ENCODE assay signal across 1 cellular context in the genomic region with DNA sequence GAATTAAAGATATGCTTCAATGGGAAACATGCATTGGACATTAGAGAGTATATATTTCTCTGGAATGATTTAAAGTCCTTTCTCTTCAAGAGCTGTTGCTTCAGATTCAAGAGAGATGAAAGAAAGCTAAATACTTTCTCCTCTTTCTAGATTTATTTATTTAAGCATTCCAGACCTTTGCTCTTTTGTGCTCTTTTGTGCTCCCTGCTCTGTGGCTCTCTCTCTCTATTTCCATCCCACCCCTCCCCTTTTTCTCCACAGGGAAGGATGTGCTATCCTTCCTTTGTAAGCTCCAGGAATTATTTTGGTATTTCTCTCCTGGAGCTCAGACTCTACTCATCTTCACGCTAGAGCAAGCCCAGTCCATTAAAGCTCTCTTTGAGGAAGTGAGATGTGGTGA.
A peak's percentile ranks its signal among the peaks of the same experiment; 100 is the strongest.
TF ChIP-seq lines count a peak whose summit lies in the region.

No MANE protein-coding gene starts in this region.

TF ChIP-seq in HepG2, 621 proteins besides CTCF, POLR2A, EP300 and RAD21 (continued from another document and continues in another):
- TF ChIP-seq, protein P1, sequence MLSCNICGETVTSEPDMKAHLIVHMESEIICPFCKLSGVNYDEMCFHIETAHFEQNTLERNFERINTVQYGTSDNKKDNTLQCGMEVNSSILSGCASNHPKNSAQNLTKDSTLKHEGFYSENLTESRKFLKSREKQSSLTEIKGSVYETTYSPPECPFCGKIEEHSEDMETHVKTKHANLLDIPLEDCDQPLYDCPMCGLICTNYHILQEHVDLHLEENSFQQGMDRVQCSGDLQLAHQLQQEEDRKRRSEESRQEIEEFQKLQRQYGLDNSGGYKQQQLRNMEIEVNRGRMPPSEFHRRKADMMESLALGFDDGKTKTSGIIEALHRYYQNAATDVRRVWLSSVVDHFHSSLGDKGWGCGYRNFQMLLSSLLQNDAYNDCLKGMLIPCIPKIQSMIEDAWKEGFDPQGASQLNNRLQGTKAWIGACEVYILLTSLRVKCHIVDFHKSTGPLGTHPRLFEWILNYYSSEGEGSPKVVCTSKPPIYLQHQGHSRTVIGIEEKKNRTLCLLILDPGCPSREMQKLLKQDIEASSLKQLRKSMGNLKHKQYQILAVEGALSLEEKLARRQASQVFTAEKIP (CRISPR knock-in tag; IDR thresholded peaks at IDR 0.05; ENCODE audit: borderline replicate concordance): no peak
- TF ChIP-seq ZBTB1 (CRISPR knock-in tag; IDR thresholded peaks at IDR 0.05; ENCODE audit: borderline replicate concordance): no peak
- no peak for TF ChIP-seq ZNF34 (CRISPR knock-in tag; IDR thresholded peaks at IDR 0.05; ENCODE audit: borderline replicate concordance)
- TF ChIP-seq TCF7 (IDR thresholded peaks at IDR 0.05; ENCODE audit: low read depth): peak; percentile 64
- TF ChIP-seq KLF12 (CRISPR knock-in tag; IDR thresholded peaks at IDR 0.05; ENCODE audit: borderline replicate concordance): no peak
- TF ChIP-seq, protein P2, sequence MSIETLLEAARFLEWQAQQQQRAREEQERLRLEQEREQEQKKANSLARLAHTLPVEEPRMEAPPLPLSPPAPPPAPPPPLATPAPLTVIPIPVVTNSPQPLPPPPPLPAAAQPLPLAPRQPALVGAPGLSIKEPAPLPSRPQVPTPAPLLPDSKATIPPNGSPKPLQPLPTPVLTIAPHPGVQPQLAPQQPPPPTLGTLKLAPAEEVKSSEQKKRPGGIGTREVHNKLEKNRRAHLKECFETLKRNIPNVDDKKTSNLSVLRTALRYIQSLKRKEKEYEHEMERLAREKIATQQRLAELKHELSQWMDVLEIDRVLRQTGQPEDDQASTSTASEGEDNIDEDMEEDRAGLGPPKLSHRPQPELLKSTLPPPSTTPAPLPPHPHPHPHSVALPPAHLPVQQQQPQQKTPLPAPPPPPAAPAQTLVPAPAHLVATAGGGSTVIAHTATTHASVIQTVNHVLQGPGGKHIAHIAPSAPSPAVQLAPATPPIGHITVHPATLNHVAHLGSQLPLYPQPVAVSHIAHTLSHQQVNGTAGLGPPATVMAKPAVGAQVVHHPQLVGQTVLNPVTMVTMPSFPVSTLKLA (IDR thresholded peaks at IDR 0.05): no peak
- TF ChIP-seq ZNF354B (CRISPR knock-in tag; IDR thresholded peaks at IDR 0.05): no peak
- TF ChIP-seq GATAD2A (CRISPR knock-in tag; IDR thresholded peaks at IDR 0.05): peak; percentile 36; the same call in 1 of the 2 replicates
- no peak for TF ChIP-seq THAP11 (CRISPR knock-in tag; IDR thresholded peaks at IDR 0.05)
- TF ChIP-seq, protein P3, sequence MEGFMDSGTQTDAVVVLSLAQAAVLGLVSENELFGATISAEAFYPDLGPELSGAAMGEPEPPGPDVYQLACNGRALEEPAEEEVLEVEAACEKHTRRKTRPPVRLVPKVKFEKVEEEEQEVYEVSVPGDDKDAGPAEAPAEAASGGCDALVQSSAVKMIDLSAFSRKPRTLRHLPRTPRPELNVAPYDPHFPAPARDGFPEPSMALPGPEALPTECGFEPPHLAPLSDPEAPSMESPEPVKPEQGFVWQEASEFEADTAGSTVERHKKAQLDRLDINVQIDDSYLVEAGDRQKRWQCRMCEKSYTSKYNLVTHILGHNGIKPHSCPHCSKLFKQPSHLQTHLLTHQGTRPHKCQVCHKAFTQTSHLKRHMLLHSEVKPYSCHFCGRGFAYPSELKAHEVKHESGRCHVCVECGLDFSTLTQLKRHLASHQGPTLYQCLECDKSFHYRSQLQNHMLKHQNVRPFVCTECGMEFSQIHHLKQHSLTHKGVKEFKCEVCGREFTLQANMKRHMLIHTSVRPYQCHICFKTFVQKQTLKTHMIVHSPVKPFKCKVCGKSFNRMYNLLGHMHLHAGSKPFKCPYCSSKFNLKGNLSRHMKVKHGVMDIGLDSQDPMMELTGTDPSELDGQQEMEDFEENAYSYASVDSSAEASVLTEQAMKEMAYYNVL (CRISPR knock-in tag; IDR thresholded peaks at IDR 0.05; ENCODE audit: borderline replicate concordance): peak; percentile 78; the same call in 1 of the 2 replicates
- no peak for TF ChIP-seq PHF5A (CRISPR knock-in tag; IDR thresholded peaks at IDR 0.05; ENCODE audit: low read depth, unreplicated experiment)
- TF ChIP-seq IRF2 (CRISPR knock-in tag; IDR thresholded peaks at IDR 0.05): 0 out of 2 replicates have a peak, but pooled peaks have one; percentile 36
- TF ChIP-seq SOX5 (CRISPR knock-in tag; IDR thresholded peaks at IDR 0.05; ENCODE audit: borderline replicate concordance): peak; percentile 81; the same call in 1 of the 2 replicates
- TF ChIP-seq, protein P4, sequence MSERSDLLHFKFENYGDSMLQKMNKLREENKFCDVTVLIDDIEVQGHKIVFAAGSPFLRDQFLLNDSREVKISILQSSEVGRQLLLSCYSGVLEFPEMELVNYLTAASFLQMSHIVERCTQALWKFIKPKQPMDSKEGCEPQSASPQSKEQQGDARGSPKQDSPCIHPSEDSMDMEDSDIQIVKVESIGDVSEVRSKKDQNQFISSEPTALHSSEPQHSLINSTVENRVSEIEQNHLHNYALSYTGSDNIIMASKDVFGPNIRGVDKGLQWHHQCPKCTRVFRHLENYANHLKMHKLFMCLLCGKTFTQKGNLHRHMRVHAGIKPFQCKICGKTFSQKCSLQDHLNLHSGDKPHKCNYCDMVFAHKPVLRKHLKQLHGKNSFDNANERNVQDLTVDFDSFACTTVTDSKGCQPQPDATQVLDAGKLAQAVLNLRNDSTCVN (CRISPR knock-in tag; IDR thresholded peaks at IDR 0.05; ENCODE audit: borderline replicate concordance): peak; percentile 98
- TF ChIP-seq GABPA (IDR thresholded peaks at IDR 0.05; ENCODE audit: low read depth, low read length): no peak
- no peak for TF ChIP-seq GABPA (CRISPR knock-in tag; IDR thresholded peaks at IDR 0.05; ENCODE audit: low read depth)
- no peak for TF ChIP-seq ZNF33B (CRISPR knock-in tag; IDR thresholded peaks at IDR 0.05)
- TF ChIP-seq POLR2AphosphoS5 (IDR thresholded peaks at IDR 0.05; ENCODE audit: low read depth, low read length): no peak
- TF ChIP-seq SMYD3 (CRISPR knock-in tag; IDR thresholded peaks at IDR 0.05): no peak
- TF ChIP-seq, protein P5, sequence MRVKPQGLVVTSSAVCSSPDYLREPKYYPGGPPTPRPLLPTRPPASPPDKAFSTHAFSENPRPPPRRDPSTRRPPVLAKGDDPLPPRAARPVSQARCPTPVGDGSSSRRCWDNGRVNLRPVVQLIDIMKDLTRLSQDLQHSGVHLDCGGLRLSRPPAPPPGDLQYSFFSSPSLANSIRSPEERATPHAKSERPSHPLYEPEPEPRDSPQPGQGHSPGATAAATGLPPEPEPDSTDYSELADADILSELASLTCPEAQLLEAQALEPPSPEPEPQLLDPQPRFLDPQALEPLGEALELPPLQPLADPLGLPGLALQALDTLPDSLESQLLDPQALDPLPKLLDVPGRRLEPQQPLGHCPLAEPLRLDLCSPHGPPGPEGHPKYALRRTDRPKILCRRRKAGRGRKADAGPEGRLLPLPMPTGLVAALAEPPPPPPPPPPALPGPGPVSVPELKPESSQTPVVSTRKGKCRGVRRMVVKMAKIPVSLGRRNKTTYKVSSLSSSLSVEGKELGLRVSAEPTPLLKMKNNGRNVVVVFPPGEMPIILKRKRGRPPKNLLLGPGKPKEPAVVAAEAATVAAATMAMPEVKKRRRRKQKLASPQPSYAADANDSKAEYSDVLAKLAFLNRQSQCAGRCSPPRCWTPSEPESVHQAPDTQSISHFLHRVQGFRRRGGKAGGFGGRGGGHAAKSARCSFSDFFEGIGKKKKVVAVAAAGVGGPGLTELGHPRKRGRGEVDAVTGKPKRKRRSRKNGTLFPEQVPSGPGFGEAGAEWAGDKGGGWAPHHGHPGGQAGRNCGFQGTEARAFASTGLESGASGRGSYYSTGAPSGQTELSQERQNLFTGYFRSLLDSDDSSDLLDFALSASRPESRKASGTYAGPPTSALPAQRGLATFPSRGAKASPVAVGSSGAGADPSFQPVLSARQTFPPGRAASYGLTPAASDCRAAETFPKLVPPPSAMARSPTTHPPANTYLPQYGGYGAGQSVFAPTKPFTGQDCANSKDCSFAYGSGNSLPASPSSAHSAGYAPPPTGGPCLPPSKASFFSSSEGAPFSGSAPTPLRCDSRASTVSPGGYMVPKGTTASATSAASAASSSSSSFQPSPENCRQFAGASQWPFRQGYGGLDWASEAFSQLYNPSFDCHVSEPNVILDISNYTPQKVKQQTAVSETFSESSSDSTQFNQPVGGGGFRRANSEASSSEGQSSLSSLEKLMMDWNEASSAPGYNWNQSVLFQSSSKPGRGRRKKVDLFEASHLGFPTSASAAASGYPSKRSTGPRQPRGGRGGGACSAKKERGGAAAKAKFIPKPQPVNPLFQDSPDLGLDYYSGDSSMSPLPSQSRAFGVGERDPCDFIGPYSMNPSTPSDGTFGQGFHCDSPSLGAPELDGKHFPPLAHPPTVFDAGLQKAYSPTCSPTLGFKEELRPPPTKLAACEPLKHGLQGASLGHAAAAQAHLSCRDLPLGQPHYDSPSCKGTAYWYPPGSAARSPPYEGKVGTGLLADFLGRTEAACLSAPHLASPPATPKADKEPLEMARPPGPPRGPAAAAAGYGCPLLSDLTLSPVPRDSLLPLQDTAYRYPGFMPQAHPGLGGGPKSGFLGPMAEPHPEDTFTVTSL (CRISPR knock-in tag; IDR thresholded peaks at IDR 0.05; ENCODE audit: borderline replicate concordance): peak; percentile 27; the same call in 1 of the 2 replicates
- TF ChIP-seq PRPF4 (IDR thresholded peaks at IDR 0.05; ENCODE audit: low read depth, low read length, poor library complexity, severe bottlenecking): no peak
- TF ChIP-seq ARNTL (CRISPR knock-in tag; IDR thresholded peaks at IDR 0.05): no peak
- TF ChIP-seq JDP2 (CRISPR knock-in tag; IDR thresholded peaks at IDR 0.05; ENCODE audit: borderline replicate concordance): no peak
- TF ChIP-seq ISL2 (CRISPR knock-in tag; IDR thresholded peaks at IDR 0.05): peak; percentile 28; the same call in 1 of the 2 replicates
- TF ChIP-seq ADNP (CRISPR knock-in tag; IDR thresholded peaks at IDR 0.05): no peak
- no peak for TF ChIP-seq ZNF274 (CRISPR knock-in tag; IDR thresholded peaks at IDR 0.05)
- TF ChIP-seq, protein P6, sequence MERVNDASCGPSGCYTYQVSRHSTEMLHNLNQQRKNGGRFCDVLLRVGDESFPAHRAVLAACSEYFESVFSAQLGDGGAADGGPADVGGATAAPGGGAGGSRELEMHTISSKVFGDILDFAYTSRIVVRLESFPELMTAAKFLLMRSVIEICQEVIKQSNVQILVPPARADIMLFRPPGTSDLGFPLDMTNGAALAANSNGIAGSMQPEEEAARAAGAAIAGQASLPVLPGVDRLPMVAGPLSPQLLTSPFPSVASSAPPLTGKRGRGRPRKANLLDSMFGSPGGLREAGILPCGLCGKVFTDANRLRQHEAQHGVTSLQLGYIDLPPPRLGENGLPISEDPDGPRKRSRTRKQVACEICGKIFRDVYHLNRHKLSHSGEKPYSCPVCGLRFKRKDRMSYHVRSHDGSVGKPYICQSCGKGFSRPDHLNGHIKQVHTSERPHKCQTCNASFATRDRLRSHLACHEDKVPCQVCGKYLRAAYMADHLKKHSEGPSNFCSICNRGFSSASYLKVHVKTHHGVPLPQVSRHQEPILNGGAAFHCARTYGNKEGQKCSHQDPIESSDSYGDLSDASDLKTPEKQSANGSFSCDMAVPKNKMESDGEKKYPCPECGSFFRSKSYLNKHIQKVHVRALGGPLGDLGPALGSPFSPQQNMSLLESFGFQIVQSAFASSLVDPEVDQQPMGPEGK (CRISPR knock-in tag; IDR thresholded peaks at IDR 0.05): 0 out of 2 replicates have a peak, but pooled peaks have one; percentile 18
- no peak for TF ChIP-seq CREB1 (IDR thresholded peaks at IDR 0.05)
- TF ChIP-seq CREB1 (CRISPR knock-in tag; IDR thresholded peaks at IDR 0.05): 0 out of 2 replicates have a peak, but pooled peaks have one; percentile 5
- TF ChIP-seq, protein P7, sequence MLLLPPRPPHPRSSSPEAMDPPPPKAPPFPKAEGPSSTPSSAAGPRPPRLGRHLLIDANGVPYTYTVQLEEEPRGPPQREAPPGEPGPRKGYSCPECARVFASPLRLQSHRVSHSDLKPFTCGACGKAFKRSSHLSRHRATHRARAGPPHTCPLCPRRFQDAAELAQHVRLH (CRISPR knock-in tag; IDR thresholded peaks at IDR 0.05; ENCODE audit: borderline replicate concordance, low read depth): no peak
- TF ChIP-seq, protein P8, sequence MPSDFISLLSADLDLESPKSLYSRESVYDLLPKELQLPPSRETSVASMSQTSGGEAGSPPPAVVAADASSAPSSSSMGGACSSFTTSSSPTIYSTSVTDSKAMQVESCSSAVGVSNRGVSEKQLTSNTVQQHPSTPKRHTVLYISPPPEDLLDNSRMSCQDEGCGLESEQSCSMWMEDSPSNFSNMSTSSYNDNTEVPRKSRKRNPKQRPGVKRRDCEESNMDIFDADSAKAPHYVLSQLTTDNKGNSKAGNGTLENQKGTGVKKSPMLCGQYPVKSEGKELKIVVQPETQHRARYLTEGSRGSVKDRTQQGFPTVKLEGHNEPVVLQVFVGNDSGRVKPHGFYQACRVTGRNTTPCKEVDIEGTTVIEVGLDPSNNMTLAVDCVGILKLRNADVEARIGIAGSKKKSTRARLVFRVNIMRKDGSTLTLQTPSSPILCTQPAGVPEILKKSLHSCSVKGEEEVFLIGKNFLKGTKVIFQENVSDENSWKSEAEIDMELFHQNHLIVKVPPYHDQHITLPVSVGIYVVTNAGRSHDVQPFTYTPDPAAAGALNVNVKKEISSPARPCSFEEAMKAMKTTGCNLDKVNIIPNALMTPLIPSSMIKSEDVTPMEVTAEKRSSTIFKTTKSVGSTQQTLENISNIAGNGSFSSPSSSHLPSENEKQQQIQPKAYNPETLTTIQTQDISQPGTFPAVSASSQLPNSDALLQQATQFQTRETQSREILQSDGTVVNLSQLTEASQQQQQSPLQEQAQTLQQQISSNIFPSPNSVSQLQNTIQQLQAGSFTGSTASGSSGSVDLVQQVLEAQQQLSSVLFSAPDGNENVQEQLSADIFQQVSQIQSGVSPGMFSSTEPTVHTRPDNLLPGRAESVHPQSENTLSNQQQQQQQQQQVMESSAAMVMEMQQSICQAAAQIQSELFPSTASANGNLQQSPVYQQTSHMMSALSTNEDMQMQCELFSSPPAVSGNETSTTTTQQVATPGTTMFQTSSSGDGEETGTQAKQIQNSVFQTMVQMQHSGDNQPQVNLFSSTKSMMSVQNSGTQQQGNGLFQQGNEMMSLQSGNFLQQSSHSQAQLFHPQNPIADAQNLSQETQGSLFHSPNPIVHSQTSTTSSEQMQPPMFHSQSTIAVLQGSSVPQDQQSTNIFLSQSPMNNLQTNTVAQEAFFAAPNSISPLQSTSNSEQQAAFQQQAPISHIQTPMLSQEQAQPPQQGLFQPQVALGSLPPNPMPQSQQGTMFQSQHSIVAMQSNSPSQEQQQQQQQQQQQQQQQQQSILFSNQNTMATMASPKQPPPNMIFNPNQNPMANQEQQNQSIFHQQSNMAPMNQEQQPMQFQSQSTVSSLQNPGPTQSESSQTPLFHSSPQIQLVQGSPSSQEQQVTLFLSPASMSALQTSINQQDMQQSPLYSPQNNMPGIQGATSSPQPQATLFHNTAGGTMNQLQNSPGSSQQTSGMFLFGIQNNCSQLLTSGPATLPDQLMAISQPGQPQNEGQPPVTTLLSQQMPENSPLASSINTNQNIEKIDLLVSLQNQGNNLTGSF (CRISPR knock-in tag; IDR thresholded peaks at IDR 0.05): no peak
- TF ChIP-seq CHD4 (IDR thresholded peaks at IDR 0.05; ENCODE audit: borderline replicate concordance, low read length): no peak
- TF ChIP-seq RCOR2 (CRISPR knock-in tag; IDR thresholded peaks at IDR 0.05): peak; percentile 53; the same call in 1 of the 2 replicates
- TF ChIP-seq PHF20 (CRISPR knock-in tag; IDR thresholded peaks at IDR 0.05): no peak
- no peak for TF ChIP-seq ZNF124 (CRISPR knock-in tag; IDR thresholded peaks at IDR 0.05)
- TF ChIP-seq YY1 (IDR thresholded peaks at IDR 0.05; ENCODE audit: insufficient read depth, insufficient replicate concordance, low read depth, low read length): no peak
- peak; percentile 42; the same call in 1 of the 2 replicates for TF ChIP-seq NCOA2 (CRISPR knock-in tag; IDR thresholded peaks at IDR 0.05)
- TF ChIP-seq WIZ (CRISPR knock-in tag; IDR thresholded peaks at IDR 0.05): no peak
- TF ChIP-seq MAZ (IDR thresholded peaks at IDR 0.05; ENCODE audit: borderline replicate concordance, low read depth, low read length): no peak
- TF ChIP-seq MAZ (CRISPR knock-in tag; IDR thresholded peaks at IDR 0.05; ENCODE audit: low read depth): no peak
